In the genomic region with DNA sequence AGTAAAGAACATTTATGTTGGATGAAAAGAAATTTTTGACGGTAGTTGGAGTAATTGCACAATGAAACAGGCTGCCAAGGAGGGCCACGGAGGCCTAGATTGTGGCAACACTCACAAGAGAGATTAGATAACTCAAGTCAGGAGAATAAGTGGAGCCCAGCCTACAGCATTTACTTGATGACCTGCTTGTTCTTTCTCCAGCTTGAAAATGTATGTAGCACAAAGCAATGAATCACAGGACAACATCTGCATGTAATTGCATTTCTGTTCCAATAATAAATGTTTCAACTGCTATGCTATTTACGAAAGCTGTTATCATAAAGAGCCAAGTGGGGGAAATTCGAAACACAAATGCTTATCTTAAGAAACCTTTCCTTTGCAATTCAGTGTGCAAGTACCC, we compare ENCODE assay signal across 16 cellular contexts.
"Had no signal": no experiment of that assay in that cellular context is flagged by ENCODE, and none has a peak within 500 bp of the region (broad histone marks: within the 10 kb centered on the region; RNA-seq: fewer than 3 reads in every experiment).

No MANE protein-coding gene starts in this region.

- H2AFZ ChIP-seq: neural progenitor cell had no signal

- DNase-seq: activated CD4-positive, alpha-beta T cell treated with anti-CD3 and anti-CD28 coated beads, Interleukin-2, amount 50 U/mL, for 4 hours; activated CD4-positive, CD25-positive, alpha-beta regulatory T cell treated with anti-CD3 and anti-CD28 coated beads, Interleukin-2, amount 50 U/mL, for 72 hours; activated naive CD4-positive, alpha-beta T cell treated with Interleukin-2 at 50 U/mL for 16 hours; activated T-cell treated with anti-CD3 and anti-CD28 coated beads for 4 hours; dorsolateral prefrontal cortex; endodermal cell; islet precursor cell; ovary; sigmoid colon; stimulated activated CD4-positive, alpha-beta T cell treated with anti-CD3 and anti-CD28 coated beads, Interleukin-1b, Interleukin-23, amount 100 ng/mL, for 48 hours; stomach; SW 1271 had no signal

- H3K4me2 ChIP-seq: neural progenitor cell had no signal

- ATAC-seq: left lobe of liver had no signal

- H3K36me3 ChIP-seq: ascending aorta, neural progenitor cell, ovary, sigmoid colon, stomach, thoracic aorta had no signal

- H3K4me1 ChIP-seq: ascending aorta, neural progenitor cell, sigmoid colon, stomach had no signal

- H3K4me3 ChIP-seq: ascending aorta, dorsolateral prefrontal cortex, neural progenitor cell, ovary, sigmoid colon, stomach, thoracic aorta had no signal

- H3K27ac ChIP-seq: ascending aorta, dorsolateral prefrontal cortex, neural progenitor cell, ovary, sigmoid colon, stomach had no signal

- H3K9ac ChIP-seq: neural progenitor cell had no signal

- H3K27me3 ChIP-seq: ascending aorta, neural progenitor cell, ovary, sigmoid colon, stomach had no signal

- H3K9me3 ChIP-seq: ascending aorta, ovary, sigmoid colon, stomach, thoracic aorta had no signal
